ENCODE assay signal across 1 cellular context in the genomic region with DNA sequence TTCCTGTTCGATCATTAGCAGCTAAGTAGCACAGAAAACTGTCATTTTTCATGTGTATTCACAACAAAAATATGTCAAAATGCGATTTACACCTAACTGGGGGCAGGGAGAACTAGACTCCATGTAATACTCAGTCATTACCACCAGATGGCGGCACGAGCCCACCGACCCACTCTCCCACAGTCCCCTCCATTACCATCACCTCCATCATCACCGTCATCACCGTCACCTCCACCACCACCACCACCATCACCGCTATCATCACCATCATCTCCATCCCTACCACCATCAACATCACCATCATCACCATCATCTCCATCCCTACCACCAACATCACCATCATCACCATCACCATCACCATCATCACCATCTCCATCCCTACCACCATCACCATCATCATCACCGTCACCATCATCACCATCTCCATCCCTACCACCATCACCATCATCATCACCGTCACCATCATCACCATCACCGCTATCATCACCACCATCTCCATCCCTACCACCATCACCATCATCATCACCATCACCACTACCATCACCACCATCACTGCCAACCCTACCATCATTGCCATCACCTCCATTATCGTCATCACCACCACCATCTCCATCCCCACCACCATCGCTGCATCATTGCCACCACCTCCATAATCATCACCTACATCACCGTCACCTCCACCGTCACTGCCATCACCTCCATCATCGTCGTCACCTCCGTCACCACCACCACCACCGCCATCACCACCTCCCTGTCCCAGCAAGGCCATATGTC.
A peak's percentile ranks its signal among the peaks of the same experiment; 100 is the strongest.
TF ChIP-seq lines count a peak whose summit lies in the region.

No MANE protein-coding gene starts in this region.

TF ChIP-seq in K562, 482 proteins besides CTCF, POLR2A, EP300 and RAD21 (continued from another document and continues in another):
- TF ChIP-seq RBM15 (IDR thresholded peaks at IDR 0.05; ENCODE audit: insufficient read depth, low read length) (no peak), ZSCAN32 (CRISPR knock-in tag; IDR thresholded peaks at IDR 0.05) (no peak), MIER1 (IDR thresholded peaks at IDR 0.05; ENCODE audit: low read depth) (0 out of 2 replicates have a peak, but pooled peaks have one; percentile 29), ZNF121 (CRISPR knock-in tag; conservative IDR thresholded peaks at IDR 0.05) (no peak), DIDO1 (tag; IDR thresholded peaks at IDR 0.05; ENCODE audit: low read depth) (no peak), HLTF (IDR thresholded peaks at IDR 0.05) (peak; percentile 98), THRAP3 (IDR thresholded peaks at IDR 0.05; ENCODE audit: borderline replicate concordance) (0 out of 2 replicates have a peak, but pooled peaks have one; percentile 80), ZNF696 (CRISPR knock-in tag; conservative IDR thresholded peaks at IDR 0.05) (no peak), RBM14 (IDR thresholded peaks at IDR 0.05; ENCODE audit: borderline replicate concordance, insufficient read depth, low read depth, low read length) (no peak), KDM4B (IDR thresholded peaks at IDR 0.05; ENCODE audit: borderline replicate concordance in 2 of 2, low read depth in 1 of 2) (no peak), ARHGAP35 (IDR thresholded peaks at IDR 0.05; ENCODE audit: partially characterized antibody) (peak; percentile 74), ZFPM2 (CRISPR knock-in tag; IDR thresholded peaks at IDR 0.05) (no peak), ARID2 (IDR thresholded peaks at IDR 0.05) (peak; percentile 97), SPI1 (IDR thresholded peaks at IDR 0.05; ENCODE audit: borderline replicate concordance, low read depth, low read length) (no peak), CEBPG (CRISPR knock-in tag; IDR thresholded peaks at IDR 0.05) (no peak), CEBPG (tag; conservative IDR thresholded peaks at IDR 0.05 in 1 of 2, IDR thresholded peaks at IDR 0.05 in 1 of 2) (no peak), FOXJ3 (CRISPR knock-in tag; IDR thresholded peaks at IDR 0.05) (no peak), HDAC1 (IDR thresholded peaks at IDR 0.05) (peak; percentile 42 to 97; a peak in 2 of 4 replicates), E2F3 (CRISPR knock-in tag; IDR thresholded peaks at IDR 0.05) (no peak), FIP1L1 (IDR thresholded peaks at IDR 0.05; ENCODE audit: low read depth, low read length, poor library complexity, severe bottlenecking) (no peak), PHTF2 (CRISPR knock-in tag; IDR thresholded peaks at IDR 0.05) (no peak), RFX1 (IDR thresholded peaks at IDR 0.05) (no peak), CBX2 (IDR thresholded peaks at IDR 0.05; ENCODE audit: insufficient read depth, low read length, poor library complexity, severe bottlenecking) (no peak), EP400 (IDR thresholded peaks at IDR 0.05) (no peak), KLF6 (CRISPR knock-in tag; IDR thresholded peaks at IDR 0.05; ENCODE audit: borderline replicate concordance) (no peak)
- TF ChIP-seq, protein P1, sequence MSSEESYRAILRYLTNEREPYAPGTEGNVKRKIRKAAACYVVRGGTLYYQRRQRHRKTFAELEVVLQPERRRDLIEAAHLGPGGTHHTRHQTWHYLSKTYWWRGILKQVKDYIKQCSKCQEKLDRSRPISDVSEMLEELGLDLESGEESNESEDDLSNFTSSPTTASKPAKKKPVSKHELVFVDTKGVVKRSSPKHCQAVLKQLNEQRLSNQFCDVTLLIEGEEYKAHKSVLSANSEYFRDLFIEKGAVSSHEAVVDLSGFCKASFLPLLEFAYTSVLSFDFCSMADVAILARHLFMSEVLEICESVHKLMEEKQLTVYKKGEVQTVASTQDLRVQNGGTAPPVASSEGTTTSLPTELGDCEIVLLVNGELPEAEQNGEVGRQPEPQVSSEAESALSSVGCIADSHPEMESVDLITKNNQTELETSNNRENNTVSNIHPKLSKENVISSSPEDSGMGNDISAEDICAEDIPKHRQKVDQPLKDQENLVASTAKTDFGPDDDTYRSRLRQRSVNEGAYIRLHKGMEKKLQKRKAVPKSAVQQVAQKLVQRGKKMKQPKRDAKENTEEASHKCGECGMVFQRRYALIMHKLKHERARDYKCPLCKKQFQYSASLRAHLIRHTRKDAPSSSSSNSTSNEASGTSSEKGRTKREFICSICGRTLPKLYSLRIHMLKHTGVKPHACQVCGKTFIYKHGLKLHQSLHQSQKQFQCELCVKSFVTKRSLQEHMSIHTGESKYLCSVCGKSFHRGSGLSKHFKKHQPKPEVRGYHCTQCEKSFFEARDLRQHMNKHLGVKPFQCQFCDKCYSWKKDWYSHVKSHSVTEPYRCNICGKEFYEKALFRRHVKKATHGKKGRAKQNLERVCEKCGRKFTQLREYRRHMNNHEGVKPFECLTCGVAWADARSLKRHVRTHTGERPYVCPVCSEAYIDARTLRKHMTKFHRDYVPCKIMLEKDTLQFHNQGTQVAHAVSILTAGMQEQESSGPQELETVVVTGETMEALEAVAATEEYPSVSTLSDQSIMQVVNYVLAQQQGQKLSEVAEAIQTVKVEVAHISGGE (CRISPR knock-in tag; IDR thresholded peaks at IDR 0.05): no peak
- TF ChIP-seq, protein P2, sequence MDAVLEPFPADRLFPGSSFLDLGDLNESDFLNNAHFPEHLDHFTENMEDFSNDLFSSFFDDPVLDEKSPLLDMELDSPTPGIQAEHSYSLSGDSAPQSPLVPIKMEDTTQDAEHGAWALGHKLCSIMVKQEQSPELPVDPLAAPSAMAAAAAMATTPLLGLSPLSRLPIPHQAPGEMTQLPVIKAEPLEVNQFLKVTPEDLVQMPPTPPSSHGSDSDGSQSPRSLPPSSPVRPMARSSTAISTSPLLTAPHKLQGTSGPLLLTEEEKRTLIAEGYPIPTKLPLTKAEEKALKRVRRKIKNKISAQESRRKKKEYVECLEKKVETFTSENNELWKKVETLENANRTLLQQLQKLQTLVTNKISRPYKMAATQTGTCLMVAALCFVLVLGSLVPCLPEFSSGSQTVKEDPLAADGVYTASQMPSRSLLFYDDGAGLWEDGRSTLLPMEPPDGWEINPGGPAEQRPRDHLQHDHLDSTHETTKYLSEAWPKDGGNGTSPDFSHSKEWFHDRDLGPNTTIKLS (IDR thresholded peaks at IDR 0.05; ENCODE audit: borderline replicate concordance, low read depth): no peak
- TF ChIP-seq, protein P3, sequence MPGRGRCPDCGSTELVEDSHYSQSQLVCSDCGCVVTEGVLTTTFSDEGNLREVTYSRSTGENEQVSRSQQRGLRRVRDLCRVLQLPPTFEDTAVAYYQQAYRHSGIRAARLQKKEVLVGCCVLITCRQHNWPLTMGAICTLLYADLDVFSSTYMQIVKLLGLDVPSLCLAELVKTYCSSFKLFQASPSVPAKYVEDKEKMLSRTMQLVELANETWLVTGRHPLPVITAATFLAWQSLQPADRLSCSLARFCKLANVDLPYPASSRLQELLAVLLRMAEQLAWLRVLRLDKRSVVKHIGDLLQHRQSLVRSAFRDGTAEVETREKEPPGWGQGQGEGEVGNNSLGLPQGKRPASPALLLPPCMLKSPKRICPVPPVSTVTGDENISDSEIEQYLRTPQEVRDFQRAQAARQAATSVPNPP (IDR thresholded peaks at IDR 0.05; ENCODE audit: borderline replicate concordance, insufficient read depth, insufficient read length): no peak
- TF ChIP-seq, protein P4, sequence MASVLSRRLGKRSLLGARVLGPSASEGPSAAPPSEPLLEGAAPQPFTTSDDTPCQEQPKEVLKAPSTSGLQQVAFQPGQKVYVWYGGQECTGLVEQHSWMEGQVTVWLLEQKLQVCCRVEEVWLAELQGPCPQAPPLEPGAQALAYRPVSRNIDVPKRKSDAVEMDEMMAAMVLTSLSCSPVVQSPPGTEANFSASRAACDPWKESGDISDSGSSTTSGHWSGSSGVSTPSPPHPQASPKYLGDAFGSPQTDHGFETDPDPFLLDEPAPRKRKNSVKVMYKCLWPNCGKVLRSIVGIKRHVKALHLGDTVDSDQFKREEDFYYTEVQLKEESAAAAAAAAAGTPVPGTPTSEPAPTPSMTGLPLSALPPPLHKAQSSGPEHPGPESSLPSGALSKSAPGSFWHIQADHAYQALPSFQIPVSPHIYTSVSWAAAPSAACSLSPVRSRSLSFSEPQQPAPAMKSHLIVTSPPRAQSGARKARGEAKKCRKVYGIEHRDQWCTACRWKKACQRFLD (CRISPR knock-in tag; IDR thresholded peaks at IDR 0.05): peak; percentile 56; the same call in 1 of the 2 replicates
- TF ChIP-seq, protein P5, sequence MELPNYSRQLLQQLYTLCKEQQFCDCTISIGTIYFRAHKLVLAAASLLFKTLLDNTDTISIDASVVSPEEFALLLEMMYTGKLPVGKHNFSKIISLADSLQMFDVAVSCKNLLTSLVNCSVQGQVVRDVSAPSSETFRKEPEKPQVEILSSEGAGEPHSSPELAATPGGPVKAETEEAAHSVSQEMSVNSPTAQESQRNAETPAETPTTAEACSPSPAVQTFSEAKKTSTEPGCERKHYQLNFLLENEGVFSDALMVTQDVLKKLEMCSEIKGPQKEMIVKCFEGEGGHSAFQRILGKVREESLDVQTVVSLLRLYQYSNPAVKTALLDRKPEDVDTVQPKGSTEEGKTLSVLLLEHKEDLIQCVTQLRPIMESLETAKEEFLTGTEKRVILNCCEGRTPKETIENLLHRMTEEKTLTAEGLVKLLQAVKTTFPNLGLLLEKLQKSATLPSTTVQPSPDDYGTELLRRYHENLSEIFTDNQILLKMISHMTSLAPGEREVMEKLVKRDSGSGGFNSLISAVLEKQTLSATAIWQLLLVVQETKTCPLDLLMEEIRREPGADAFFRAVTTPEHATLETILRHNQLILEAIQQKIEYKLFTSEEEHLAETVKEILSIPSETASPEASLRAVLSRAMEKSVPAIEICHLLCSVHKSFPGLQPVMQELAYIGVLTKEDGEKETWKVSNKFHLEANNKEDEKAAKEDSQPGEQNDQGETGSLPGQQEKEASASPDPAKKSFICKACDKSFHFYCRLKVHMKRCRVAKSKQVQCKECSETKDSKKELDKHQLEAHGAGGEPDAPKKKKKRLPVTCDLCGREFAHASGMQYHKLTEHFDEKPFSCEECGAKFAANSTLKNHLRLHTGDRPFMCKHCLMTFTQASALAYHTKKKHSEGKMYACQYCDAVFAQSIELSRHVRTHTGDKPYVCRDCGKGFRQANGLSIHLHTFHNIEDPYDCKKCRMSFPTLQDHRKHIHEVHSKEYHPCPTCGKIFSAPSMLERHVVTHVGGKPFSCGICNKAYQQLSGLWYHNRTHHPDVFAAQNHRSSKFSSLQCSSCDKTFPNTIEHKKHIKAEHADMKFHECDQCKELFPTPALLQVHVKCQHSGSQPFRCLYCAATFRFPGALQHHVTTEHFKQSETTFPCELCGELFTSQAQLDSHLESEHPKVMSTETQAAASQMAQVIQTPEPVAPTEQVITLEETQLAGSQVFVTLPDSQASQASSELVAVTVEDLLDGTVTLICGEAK (IDR thresholded peaks at IDR 0.05): peak; percentile 58; the same call in 1 of the 2 replicates
- TF ChIP-seq, protein P5 (CRISPR knock-in tag; IDR thresholded peaks at IDR 0.05): no peak
- TF ChIP-seq, protein P6, sequence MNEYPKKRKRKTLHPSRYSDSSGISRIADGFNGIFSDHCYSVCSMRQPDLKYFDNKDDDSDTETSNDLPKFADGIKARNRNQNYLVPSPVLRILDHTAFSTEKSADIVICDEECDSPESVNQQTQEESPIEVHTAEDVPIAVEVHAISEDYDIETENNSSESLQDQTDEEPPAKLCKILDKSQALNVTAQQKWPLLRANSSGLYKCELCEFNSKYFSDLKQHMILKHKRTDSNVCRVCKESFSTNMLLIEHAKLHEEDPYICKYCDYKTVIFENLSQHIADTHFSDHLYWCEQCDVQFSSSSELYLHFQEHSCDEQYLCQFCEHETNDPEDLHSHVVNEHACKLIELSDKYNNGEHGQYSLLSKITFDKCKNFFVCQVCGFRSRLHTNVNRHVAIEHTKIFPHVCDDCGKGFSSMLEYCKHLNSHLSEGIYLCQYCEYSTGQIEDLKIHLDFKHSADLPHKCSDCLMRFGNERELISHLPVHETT (CRISPR knock-in tag; conservative IDR thresholded peaks at IDR 0.05 in 1 of 2, IDR thresholded peaks at IDR 0.05 in 1 of 2): no peak
- TF ChIP-seq, protein P7, sequence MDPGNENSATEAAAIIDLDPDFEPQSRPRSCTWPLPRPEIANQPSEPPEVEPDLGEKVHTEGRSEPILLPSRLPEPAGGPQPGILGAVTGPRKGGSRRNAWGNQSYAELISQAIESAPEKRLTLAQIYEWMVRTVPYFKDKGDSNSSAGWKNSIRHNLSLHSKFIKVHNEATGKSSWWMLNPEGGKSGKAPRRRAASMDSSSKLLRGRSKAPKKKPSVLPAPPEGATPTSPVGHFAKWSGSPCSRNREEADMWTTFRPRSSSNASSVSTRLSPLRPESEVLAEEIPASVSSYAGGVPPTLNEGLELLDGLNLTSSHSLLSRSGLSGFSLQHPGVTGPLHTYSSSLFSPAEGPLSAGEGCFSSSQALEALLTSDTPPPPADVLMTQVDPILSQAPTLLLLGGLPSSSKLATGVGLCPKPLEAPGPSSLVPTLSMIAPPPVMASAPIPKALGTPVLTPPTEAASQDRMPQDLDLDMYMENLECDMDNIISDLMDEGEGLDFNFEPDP (CRISPR knock-in tag; IDR thresholded peaks at IDR 0.05): no peak
- TF ChIP-seq, protein P8, sequence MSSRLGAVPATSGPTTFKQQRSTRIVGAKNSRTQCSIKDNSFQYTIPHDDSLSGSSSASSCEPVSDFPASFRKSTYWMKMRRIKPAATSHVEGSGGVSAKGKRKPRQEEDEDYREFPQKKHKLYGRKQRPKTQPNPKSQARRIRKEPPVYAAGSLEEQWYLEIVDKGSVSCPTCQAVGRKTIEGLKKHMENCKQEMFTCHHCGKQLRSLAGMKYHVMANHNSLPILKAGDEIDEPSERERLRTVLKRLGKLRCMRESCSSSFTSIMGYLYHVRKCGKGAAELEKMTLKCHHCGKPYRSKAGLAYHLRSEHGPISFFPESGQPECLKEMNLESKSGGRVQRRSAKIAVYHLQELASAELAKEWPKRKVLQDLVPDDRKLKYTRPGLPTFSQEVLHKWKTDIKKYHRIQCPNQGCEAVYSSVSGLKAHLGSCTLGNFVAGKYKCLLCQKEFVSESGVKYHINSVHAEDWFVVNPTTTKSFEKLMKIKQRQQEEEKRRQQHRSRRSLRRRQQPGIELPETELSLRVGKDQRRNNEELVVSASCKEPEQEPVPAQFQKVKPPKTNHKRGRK (tag; IDR thresholded peaks at IDR 0.05): no peak
